Comparison of ENCODE assay signal across 10 cellular contexts in genomic region chr16:26012376-26012775, GRCh38.
"Had no signal": no experiment of that assay in that cellular context is flagged by ENCODE, and none has a peak within 500 bp of the region (broad histone marks: within the 10 kb centered on the region; RNA-seq: fewer than 3 reads in every experiment).

No MANE protein-coding gene starts in this region.

- ATAC-seq: activated CD4-positive, alpha-beta T cell treated with anti-CD3 and anti-CD28 coated beads for 36 hours; activated CD4-positive, CD25-positive, alpha-beta regulatory T cell treated with anti-CD3 and anti-CD28 coated beads, Interleukin-2, amount 50 U/mL, for 24 hours; activated CD8-positive, alpha-beta memory T cell treated with anti-CD3 and anti-CD28 coated beads, Interleukin-2, amount 10 ng/mL, durations not matched to agents 7 days and 5 days; activated CD8-positive, alpha-beta T cell treated with anti-CD3 and anti-CD28 coated beads for 36 hours; activated CD8-positive, alpha-beta T cell treated with anti-CD3 and anti-CD28 coated beads, Interleukin-2, amount 10 ng/mL, durations not matched to agents 7 days and 5 days; T-cell; T-helper 17 cell; WTC11 had no signal

- H3K27ac ChIP-seq: VCaP, WERI-Rb-1 had no signal

- H3K36me3 ChIP-seq: WERI-Rb-1 had no signal
